ENCODE assay signal across 9 cellular contexts in the genomic region with DNA sequence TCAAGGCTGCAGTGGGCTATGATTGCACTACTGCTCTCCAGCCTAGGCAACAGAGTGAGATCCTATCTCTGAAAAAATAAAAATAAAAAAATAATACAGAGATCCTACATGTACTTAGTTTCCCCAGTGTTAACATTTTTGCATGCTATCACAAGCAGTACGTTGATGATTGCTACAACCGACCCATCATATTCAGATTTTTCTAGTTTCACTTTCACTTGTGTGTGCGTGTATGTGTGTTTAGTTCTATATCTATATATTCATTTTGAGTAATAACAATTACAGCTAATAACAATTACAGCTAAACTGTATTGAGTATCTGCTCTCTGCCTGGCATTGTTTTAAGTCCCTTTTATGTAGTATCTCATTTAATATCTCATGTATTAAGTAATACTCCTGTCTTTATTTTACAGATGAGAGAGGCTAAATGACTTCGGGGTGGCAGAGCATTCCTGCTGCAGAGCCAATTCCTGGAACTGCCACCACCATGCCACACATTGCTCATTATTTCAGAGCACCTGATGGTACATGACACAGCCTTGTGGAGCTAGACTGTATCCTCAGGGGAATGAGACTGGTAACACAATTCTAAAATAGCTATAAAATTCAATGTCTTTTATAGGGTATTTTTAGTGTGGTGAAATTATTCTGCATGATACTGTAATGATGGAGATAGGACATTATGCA.
A peak's percentile ranks its signal among the peaks of the same experiment; 100 is the strongest.
DNase-seq lines count a peak whose midpoint lies in the region; ATAC-seq, FAIRE-seq and TF ChIP-seq lines count a peak whose summit lies in the region.
"Had no signal": no experiment of that assay in that cellular context is flagged by ENCODE, and none has a peak within 500 bp of the region (broad histone marks: within the 10 kb centered on the region; RNA-seq: fewer than 3 reads in every experiment).

No MANE protein-coding gene starts in this region.

- intact Hi-C loops in K562 (cut with micrococcal nuclease) (no loop called here), spleen (cut with DNase I; ENCODE audit: low total_unique reads) (no loop called here)

- TF ChIP-seq EP300 in SK-N-SH (IDR thresholded peaks at IDR 0.05; ENCODE audit: borderline replicate concordance in 1 of 2, low read depth in 1 of 2, low read length in 1 of 2) (no peak), K562 (IDR thresholded peaks at IDR 0.05; ENCODE audit: low read length) (no peak)

- H3K18ac ChIP-seq in mesendoderm (ENCODE audit: low read length): no peak overlapping the region

- H3F3A ChIP-seq in SK-N-SH (replicated peaks; ENCODE audit: insufficient read depth): no peaks in the 10 kb centered on the region

- no peak overlapping the region for H2BK5ac ChIP-seq in mesendoderm (ENCODE audit: low read length)

- CTCF ChIA-PET in SK-N-SH (lab: Yijun Ruan, JAX): interaction anchor here (0.7 kb wide), 1 partner anchor 43 kb away, joined by 3 read pairs; no protein-coding TSS in a partner anchor
- CTCF ChIA-PET in K562 (lab: Yijun Ruan, JAX; ENCODE audit: low intra/inter-chr PET ratio): no interaction called here

- H3K9me1 ChIP-seq in K562 (ENCODE audit: control insufficient read depth, insufficient read depth, low read length): no peaks in the 10 kb centered on the region

- H3K27ac Mint-ChIP-seq in glutamatergic neuron (ENCODE audit: unreplicated experiment): no peak overlapping the region

- no peaks in the 10 kb centered on the region for H3K9me2 ChIP-seq in SK-N-SH

- DNase-seq in SK-N-SH (no peak), HT1080 (ENCODE audit: low read depth) (peak; percentile 13), K562 (ENCODE audit: extremely low read depth in 1 of 4, low spot score in 3 of 4) (no peak), spleen (no peak), mesendoderm (no peak), glutamatergic neuron (no peak)
- DNase-seq: 8988T had no signal

- H2AK5ac ChIP-seq in mesendoderm (ENCODE audit: low read length): no peak overlapping the region

- no peaks in the 10 kb centered on the region for H3K36me3 Mint-ChIP-seq in glutamatergic neuron (ENCODE audit: unreplicated experiment)

- H3K4me1 Mint-ChIP-seq in glutamatergic neuron (ENCODE audit: low read depth, unreplicated experiment): peaks cover 18% of the 10 kb centered on the region

- TF ChIP-seq POLR2A in K562 (conservative IDR thresholded peaks at IDR 0.05) (no peak), spleen (IDR thresholded peaks at IDR 0.05) (no peak)

- POLR2A ChIA-PET in SK-N-SH (lab: Yijun Ruan, JAX): no interaction called here
- POLR2A ChIA-PET in K562 (lab: Yijun Ruan, JAX): no interaction called here

- no peak overlapping the region for H2BK120ac ChIP-seq in mesendoderm (ENCODE audit: low read depth, low read length)

- no peak overlapping the region for H4K8ac ChIP-seq in mesendoderm (ENCODE audit: low read depth, low read length)

- no peak overlapping the region for H3K4me3 ChIP-seq in SK-N-SH (ENCODE audit: low read depth in 2 of 2, low read length in 1 of 2)
- no peak overlapping the region for H3K4me3 ChIP-seq in K562
- peak overlapping the region in 7 of 8 donors; percentile 19 to 61 (median 29) for H3K4me3 ChIP-seq in spleen
- H3K4me3 ChIP-seq in mesendoderm (ENCODE audit: low read length): no peak overlapping the region

- H3K27ac ChIP-seq in SK-N-SH (ENCODE audit: low read depth in 2 of 2, low read length in 1 of 2) (no peak overlapping the region), K562 (ENCODE audit: extremely low read depth, low read depth, low read length) (no peak overlapping the region), spleen (peak overlapping the region in 4 of 8 donors; percentile 1 to 39 (median 26)), mesendoderm (ENCODE audit: low read depth, low read length) (no peak overlapping the region)

- no peaks in the 10 kb centered on the region for H3K27me3 Mint-ChIP-seq in glutamatergic neuron (ENCODE audit: unreplicated experiment)

- no peak for FAIRE-seq in K562 (lab: Jason Lieb, UNC)

- no peak overlapping the region for H4K5ac ChIP-seq in mesendoderm (ENCODE audit: low read length)

- peak overlapping the region; percentile 56 for H2AFZ ChIP-seq in SK-N-SH (ENCODE audit: low read depth)
- peak overlapping the region; percentile 34 for H2AFZ ChIP-seq in K562 (ENCODE audit: low read depth, low read length)

- WGBS in SK-N-SH (ENCODE audit: low lambda C conversion rate): 70% methylated on average over 4 of the region's 4 CpGs
- WGBS in K562 (ENCODE audit: insufficient coverage, low coverage, missing lambda C conversion rate): 10% methylated on average over 4 of the region's 4 CpGs
- WGBS in spleen, 5 donors: 2 to 15% (median 10%) methylated on average over 4 of the region's 4 CpGs
- no CpG with 5 or more reads among the region's 4 CpGs for WGBS in mesendoderm (ENCODE audit: extremely low coverage, insufficient coverage, low lambda C conversion rate)

- ATAC-seq in SK-N-SH treated with all-trans-retinoic acid at 6 μM for 48 hours (no peak), K562 (no peak), HG02938 (IDR thresholded peaks at IDR 0.05; ENCODE audit: unreplicated experiment) (no peak)

- H3K27me3 ChIP-seq in SK-N-SH (ENCODE audit: insufficient read depth): no peaks in the 10 kb centered on the region
- no peaks in the 10 kb centered on the region; a peak in 1 of 5 replicates for H3K27me3 ChIP-seq in K562 (ENCODE audit: control insufficient read depth in 2 of 2, insufficient read depth in 2 of 2, low read length in 2 of 2)
- H3K27me3 ChIP-seq in spleen (replicated peaks in 1 of 7): no peaks in the 10 kb centered on the region
- no peaks in the 10 kb centered on the region for H3K27me3 ChIP-seq in mesendoderm (ENCODE audit: insufficient read depth, low read length, poor library complexity)

- H2BK15ac ChIP-seq in mesendoderm (replicated peaks; ENCODE audit: low read depth): no peak overlapping the region

- H3K4me1 ChIP-seq in SK-N-SH (ENCODE audit: control insufficient read depth in 1 of 2, insufficient read depth in 2 of 2, low read depth in 1 of 2, low read length in 1 of 2) (peaks cover 0 to 2% of the 10 kb centered on the region in 2 experiments; a peak in 2 of 4 replicates), K562 (replicated peaks in 1 of 2; ENCODE audit: control insufficient read depth in 2 of 2, insufficient read depth in 2 of 2, low read length in 2 of 2) (0 out of 5 replicates have a peak, but pooled peaks cover 0 to 2% of the 10 kb centered on the region in 2 experiments), spleen (peaks cover 0 to 46% (median 15%) of the 10 kb centered on the region in 6 donors), mesendoderm (ENCODE audit: control insufficient read depth, low read depth, low read length) (no peaks in the 10 kb centered on the region)

- no TSS peak for BruUV-seq in K562 (replicated peaks; lab: Mats Ljungman, UMichigan)

- H3K4me2 ChIP-seq in SK-N-SH (no peak overlapping the region), K562 (ENCODE audit: insufficient read depth, low read length) (peak overlapping the region; percentile 15), mesendoderm (ENCODE audit: low read length) (no peak overlapping the region)

- in situ Hi-C loops in K562 (cut with MboI): loop anchor here (25.0 kb wide), 1 partner anchor 684 kb away; no protein-coding TSS in a partner anchor

- no peaks in the 10 kb centered on the region for H3K9me3 Mint-ChIP-seq in glutamatergic neuron (ENCODE audit: unreplicated experiment)

- no peak overlapping the region for H3K9ac ChIP-seq in SK-N-SH
- H3K9ac ChIP-seq in K562 (ENCODE audit: insufficient read depth in 1 of 2, low read depth in 2 of 2, low read length in 2 of 2): no peak overlapping the region
- H3K9ac ChIP-seq in mesendoderm (ENCODE audit: low read length): no peak overlapping the region

- no peak overlapping the region for H3K4me3 Mint-ChIP-seq in glutamatergic neuron (ENCODE audit: unreplicated experiment)

- no peak for TF ChIP-seq RAD21 in SK-N-SH (IDR thresholded peaks at IDR 0.05; ENCODE audit: low read length)
- TF ChIP-seq RAD21 in K562 (CRISPR knock-in tag; conservative IDR thresholded peaks at IDR 0.05 in 1 of 2, IDR thresholded peaks at IDR 0.05 in 1 of 2): no peak

- H3K56ac ChIP-seq in mesendoderm (ENCODE audit: low read length): no peak overlapping the region

- H3K79me1 ChIP-seq in mesendoderm (ENCODE audit: low read length): no peaks in the 10 kb centered on the region

- H3K9me3 ChIP-seq in SK-N-SH (no peaks in the 10 kb centered on the region), K562 (replicated peaks; ENCODE audit: control insufficient read depth, insufficient read depth, low read depth, low read length) (no peaks in the 10 kb centered on the region), spleen (no peaks in the 10 kb centered on the region)

- no peaks in the 10 kb centered on the region for H4K20me1 ChIP-seq in SK-N-SH (ENCODE audit: insufficient read depth)
- no peaks in the 10 kb centered on the region for H4K20me1 ChIP-seq in K562 (replicated peaks; ENCODE audit: control insufficient read depth, insufficient read depth, low read length)

- no peaks in the 10 kb centered on the region for H3K79me2 ChIP-seq in SK-N-SH (ENCODE audit: insufficient read depth)
- no peaks in the 10 kb centered on the region for H3K79me2 ChIP-seq in K562 (ENCODE audit: control insufficient read depth, insufficient read depth, low read length)
- no peaks in the 10 kb centered on the region for H3K79me2 ChIP-seq in mesendoderm (ENCODE audit: control insufficient read depth, insufficient read depth, low read length)

- no peak overlapping the region for H3K4ac ChIP-seq in mesendoderm (ENCODE audit: low read depth, low read length)

- no peak overlapping the region for H3K23ac ChIP-seq in mesendoderm (ENCODE audit: low read length)

- H3K36me3 ChIP-seq in SK-N-SH (replicated peaks in 1 of 2; ENCODE audit: control insufficient read depth in 1 of 2, insufficient read depth in 2 of 2, low read length in 1 of 2): no peaks in the 10 kb centered on the region
- H3K36me3 ChIP-seq in K562 (ENCODE audit: control insufficient read depth, insufficient read depth, low read length): no peaks in the 10 kb centered on the region
- no peaks in the 10 kb centered on the region for H3K36me3 ChIP-seq in spleen
- no peaks in the 10 kb centered on the region for H3K36me3 ChIP-seq in mesendoderm (ENCODE audit: control insufficient read depth, insufficient read depth, low read length)

- TF ChIP-seq CTCF in SK-N-SH (IDR thresholded peaks at IDR 0.05) (no peak), K562 (IDR thresholded peaks at IDR 0.05 in 2 of 3, conservative IDR thresholded peaks at IDR 0.05 in 1 of 3; ENCODE audit: insufficient read depth in 2 of 3, low read depth in 1 of 3, low read length in 3 of 3) (no peak), spleen (IDR thresholded peaks at IDR 0.05 in 8 of 11, conservative IDR thresholded peaks at IDR 0.05 in 3 of 11) (no peak), glutamatergic neuron (IDR thresholded peaks at IDR 0.05; ENCODE audit: partially characterized antibody, unreplicated experiment) (no peak)

TF ChIP-seq in SK-N-SH, 30 proteins besides CTCF, POLR2A, EP300 and RAD21 (continues in another document):
- no peak for TF ChIP-seq GATA2 (CRISPR knock-in tag; IDR thresholded peaks at IDR 0.05)
- TF ChIP-seq GABPA (IDR thresholded peaks at IDR 0.05; ENCODE audit: low read depth): no peak

TF ChIP-seq in K562, 482 proteins besides CTCF, POLR2A, EP300 and RAD21 (continues in another document):
- TF ChIP-seq MTA2 (IDR thresholded peaks at IDR 0.05; ENCODE audit: low read depth) (no peak), MEF2A (IDR thresholded peaks at IDR 0.05; ENCODE audit: control insufficient read depth, low read depth, low read length) (no peak), ERF (CRISPR knock-in tag; IDR thresholded peaks at IDR 0.05) (no peak), ZNF586 (CRISPR knock-in tag; conservative IDR thresholded peaks at IDR 0.05) (no peak)

Comparison
In these comparisons a context has a peak if more than half of its experiments do, and no peak if none do; other contexts are left out.
1. H3K4me3 ChIP-seq: peak in spleen (7 of 8); none in SK-N-SH (0 of 2), K562 (single experiment) and mesendoderm (single experiment).